In the genomic region with DNA sequence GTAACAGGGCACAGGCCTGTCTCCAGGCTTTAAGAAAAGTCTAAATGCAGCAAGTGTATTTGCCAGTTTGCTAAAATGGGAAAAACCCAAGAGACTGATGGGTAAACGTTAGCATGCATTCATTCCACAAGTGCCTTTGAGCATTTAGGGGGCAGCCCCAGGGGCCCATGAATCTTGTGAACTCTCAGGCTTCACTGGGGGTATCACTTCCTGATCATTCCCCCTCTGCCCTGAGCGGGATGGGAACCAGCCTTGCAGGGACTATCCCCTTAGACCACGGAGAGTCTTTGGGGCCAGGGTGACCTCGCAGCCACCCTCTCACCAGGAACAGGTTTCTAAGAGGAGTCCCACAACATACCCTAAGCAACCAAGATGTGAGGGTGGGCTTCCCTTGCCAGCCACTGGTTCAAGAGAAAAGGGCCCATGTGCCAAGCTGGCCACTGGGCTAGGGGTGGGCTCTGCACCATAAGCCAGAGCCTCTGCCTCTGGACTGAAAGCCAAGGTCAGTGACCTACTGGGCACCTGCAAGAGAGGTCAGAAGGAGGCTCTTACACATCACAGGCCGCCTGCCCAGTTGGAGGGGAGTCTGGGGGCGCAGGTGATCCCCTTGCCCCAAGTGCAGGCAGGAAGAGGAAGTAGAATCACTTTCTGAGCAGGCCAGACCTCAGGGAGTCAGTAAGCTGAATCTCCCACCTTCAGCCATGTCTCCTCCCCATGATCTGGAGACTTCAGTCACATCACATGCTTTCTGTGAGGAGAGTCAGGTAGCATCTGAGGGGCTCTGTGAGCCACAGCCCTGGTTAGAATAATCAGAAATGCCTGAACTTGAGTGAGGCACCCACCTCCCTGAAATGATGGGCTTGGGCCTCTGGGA, we compare ENCODE assay signal across 24 cellular contexts.
A peak's percentile ranks its signal among the peaks of the same experiment; 100 is the strongest.
DNase-seq lines count a peak whose midpoint lies in the region; ATAC-seq and TF ChIP-seq lines count a peak whose summit lies in the region.
"Had no signal": no experiment of that assay in that cellular context is flagged by ENCODE, and none has a peak within 500 bp of the region (broad histone marks: within the 10 kb centered on the region; RNA-seq: fewer than 3 reads in every experiment).

No MANE protein-coding gene starts in this region.

- no peaks in the 10 kb centered on the region for H3K27me3 ChIP-seq in right lobe of liver
- H3K27me3 ChIP-seq: upper lobe of right lung had no signal

- H3K4me3 ChIP-seq in GM12865 (ENCODE audit: low read depth, low read length), result no peak overlapping the region
- no peak overlapping the region for H3K4me3 ChIP-seq in right lobe of liver
- H3K4me3 ChIP-seq: lung, spleen, upper lobe of right lung had no signal

- H3K36me3 ChIP-seq in right lobe of liver, result no peaks in the 10 kb centered on the region
- H3K36me3 ChIP-seq: spleen, upper lobe of right lung had no signal

- WGBS in right lobe of liver (ENCODE audit: insufficient coverage, low coverage, low lambda C conversion rate, missing lambda C conversion rate), result 59% methylated on average over 3 of the region's 6 CpGs

- H3K9me3 ChIP-seq in right lobe of liver, result no peaks in the 10 kb centered on the region
- H3K9me3 ChIP-seq: Caco-2, spleen, upper lobe of right lung had no signal

- ATAC-seq in GM19043 (IDR thresholded peaks at IDR 0.05; ENCODE audit: low read depth, unreplicated experiment) (peak; percentile 47), HG03378 (IDR thresholded peaks at IDR 0.05; ENCODE audit: unreplicated experiment) (peak; percentile 56), right lobe of liver (peak; percentile 59 to 75 (median 70))
- ATAC-seq: foreskin keratinocyte, upper lobe of right lung had no signal

- no peak overlapping the region for H3K27ac ChIP-seq in right lobe of liver
- H3K27ac ChIP-seq: foreskin keratinocyte, spleen, upper lobe of right lung had no signal

- TF ChIP-seq CTCF in GM12865 (IDR thresholded peaks at IDR 0.05; ENCODE audit: insufficient read depth, low read depth, low read length, missing control alignments) (no peak), right lobe of liver (IDR thresholded peaks at IDR 0.05) (no peak)

- no peak for TF ChIP-seq POLR2A in right lobe of liver (IDR thresholded peaks at IDR 0.05)

- intact Hi-C loops in right lobe of liver (cut with DNase I), result no loop called here

- H3K4me1 ChIP-seq in right lobe of liver, result peaks cover 0 to 19% (median 10%) of the 10 kb centered on the region in 4 donors
- H3K4me1 ChIP-seq: foreskin keratinocyte, upper lobe of right lung had no signal

- DNase-seq in GM12865 (ENCODE audit: low read depth) (peak; percentile 62), right lobe of liver (no peak), NCI-H2227 (lab: John Stamatoyannopoulos, UW; ENCODE audit: unreplicated experiment) (no peak), NCI-H1694 (lab: John Stamatoyannopoulos, UW) (no peak), NOMO-1 (lab: John Stamatoyannopoulos, UW; ENCODE audit: unreplicated experiment in 2 of 2) (no peak)
- DNase-seq: activated CD4-positive, alpha-beta T cell treated with anti-CD3 and anti-CD28 coated beads, Interleukin-2, amount 10 ng/mL, durations not matched to agents 7 days and 5 days; Caco-2; cerebellar nuclear complex; effector CD4-positive, alpha-beta T cell; erythroblast; foreskin keratinocyte; HCEC 1CT; hippocampal formation; islet precursor cell; NCI-H2227 treated with DMSO at 0.1 percent for 48 hours; NCI-H82; occipital lobe; retina; spleen; stimulated activated CD4-positive, alpha-beta T cell treated with anti-CD3 and anti-CD28 coated beads, Interleukin-4, amount 100 ng/mL, for 24 hours; upper lobe of right lung had no signal
